8 cellular contexts compared by ENCODE assay signal in the genomic region with DNA sequence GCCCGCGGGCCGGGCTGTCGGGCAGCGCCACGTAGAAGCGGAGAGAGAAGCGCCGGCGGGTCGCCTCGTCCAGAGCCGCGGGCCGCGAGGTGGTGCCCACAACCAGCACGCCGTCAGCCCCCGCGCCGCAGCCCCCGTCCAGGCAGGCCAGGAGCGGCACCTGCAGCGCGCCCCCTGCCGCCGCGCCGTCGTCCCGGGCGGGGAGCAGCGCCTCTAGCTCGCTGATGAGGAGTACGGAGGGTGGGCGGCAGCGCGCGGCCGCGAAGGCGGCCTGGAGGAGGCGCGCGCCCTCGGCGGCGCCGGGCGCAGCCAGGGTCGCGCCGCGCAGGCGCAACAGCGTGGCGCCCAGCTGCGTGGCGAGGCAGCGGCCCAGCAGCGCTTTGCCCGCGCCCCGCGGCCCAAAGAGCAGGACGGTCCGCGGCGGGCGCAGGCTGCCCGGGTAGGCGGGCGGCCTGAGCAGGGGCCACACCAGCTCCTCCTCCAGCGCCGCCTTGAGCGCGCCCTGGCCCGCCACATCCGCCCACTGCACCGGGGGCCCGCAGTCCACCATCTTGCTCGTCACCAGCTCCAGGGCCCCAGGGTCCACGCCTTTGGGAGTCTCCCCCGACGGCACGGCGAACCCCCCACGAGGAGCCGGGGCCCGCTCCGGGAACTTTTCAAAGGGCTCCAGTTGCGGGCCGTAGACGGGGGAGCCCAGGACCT.
DNase-seq lines count a peak whose midpoint lies in the region; ATAC-seq and TF ChIP-seq lines count a peak whose summit lies in the region.

No MANE protein-coding gene starts in this region.

- peak overlapping the region; percentile 77 for H3K27ac ChIP-seq in cingulate gyrus (ENCODE audit: low read depth, low read length)

- no peak for ATAC-seq in GM19455 (IDR thresholded peaks at IDR 0.05; ENCODE audit: unreplicated experiment)
- ATAC-seq in GM18868 (IDR thresholded peaks at IDR 0.05; ENCODE audit: unreplicated experiment): no peak

- TF ChIP-seq CTCF in GM10266 (IDR thresholded peaks at IDR 0.05; ENCODE audit: control insufficient read depth, insufficient read depth, low read depth, missing control alignments): peak; percentile 41

- DNase-seq in GM10266 (ENCODE audit: extremely low spot score) (peak; percentile 76), NCI-H2107 treated with DMSO at 0.1 percent for 48 hours (lab: John Stamatoyannopoulos, UW; ENCODE audit: unreplicated experiment) (peak; percentile 69), midbrain (lab: John Stamatoyannopoulos, UW) (peak; percentile 44)
- peak; percentile 72 for DNase-seq in activated CD4-positive, alpha-beta T cell treated with anti-CD3 and anti-CD28 coated beads for 1 hour
- peak; percentile 76 for DNase-seq in stimulated activated CD8-positive, alpha-beta memory T cell treated with anti-CD3 and anti-CD28 coated beads, Interleukin-4, amount 100 ng/mL, for 24 hours (ENCODE audit: low read depth)
